Comparison of ENCODE assay signal across 8 cellular contexts in genomic region chr15:57751177-57751800, GRCh38. TPM values are rescaled to one million over a fixed set of nuclear protein-coding genes. Genes with fewer than 3 reads are reported as not detected.
A peak's percentile ranks its signal among the peaks of the same experiment; 100 is the strongest.
DNase-seq lines count a peak whose midpoint lies in the region; ATAC-seq and TF ChIP-seq lines count a peak whose summit lies in the region.

No MANE protein-coding gene starts in this region.

- no peaks in the 10 kb centered on the region for H3K36me3 Mint-ChIP-seq in Caco-2 (ENCODE audit: insufficient read depth, unreplicated experiment)
- H3K36me3 Mint-ChIP-seq in effector memory CD8-positive, alpha-beta T cell (ENCODE audit: insufficient read depth), result no peaks in the 10 kb centered on the region
- no peaks in the 10 kb centered on the region for H3K36me3 Mint-ChIP-seq in activated CD8-positive, alpha-beta memory T cell treated with anti-CD3 and anti-CD28 coated beads, Interleukin-2, amount 10 ng/mL, durations not matched to agents 7 days and 5 days

- no peak overlapping the region for H4K91ac ChIP-seq in IMR-90 (ENCODE audit: insufficient read depth, low read depth, low read length)

- H2BK15ac ChIP-seq in IMR-90 (ENCODE audit: low read depth, low read length), result no peak overlapping the region

- H3K23ac ChIP-seq in IMR-90 (ENCODE audit: low read depth, low read length), result no peak overlapping the region

- no peak overlapping the region for H2AFZ ChIP-seq in IMR-90 (replicated peaks; ENCODE audit: low read length, poor library complexity)

- POLR2A ChIA-PET in Caco-2 (lab: Charles Lee) (interaction anchor here (1.2 kb wide), 1 partner anchor 110 kb away, joined by 3 read pairs; no protein-coding TSS in a partner anchor), IMR-90 (lab: Charles Lee; ENCODE audit: unreplicated experiment) (no interaction called here)

- H4K20me1 ChIP-seq in IMR-90 (ENCODE audit: insufficient read depth, low read length), result no peaks in the 10 kb centered on the region

- H2BK120ac ChIP-seq in IMR-90 (ENCODE audit: low read depth, low read length), result no peak overlapping the region

- H3K9me3 Mint-ChIP-seq in Caco-2 (ENCODE audit: unreplicated experiment), result no peaks in the 10 kb centered on the region
- no peaks in the 10 kb centered on the region for H3K9me3 Mint-ChIP-seq in effector memory CD8-positive, alpha-beta T cell
- H3K9me3 Mint-ChIP-seq in activated CD8-positive, alpha-beta memory T cell treated with anti-CD3 and anti-CD28 coated beads, Interleukin-2, amount 10 ng/mL, durations not matched to agents 7 days and 5 days (ENCODE audit: low read depth), result no peaks in the 10 kb centered on the region

- in situ Hi-C loops in IMR-90 (cut with MboI; ENCODE audit: low sequenced_read_pairs), result no loop called here

- H3K4me2 ChIP-seq in IMR-90 (ENCODE audit: low read depth, low read length), result no peak overlapping the region; the same call in 1 of the 2 replicates

- H4K8ac ChIP-seq in IMR-90 (ENCODE audit: low read depth in 2 of 2, low read length in 2 of 2), result no peak overlapping the region

- H2AK5ac ChIP-seq in IMR-90 (ENCODE audit: low read depth, low read length), result no peak overlapping the region

- no peak overlapping the region for H2BK20ac ChIP-seq in IMR-90 (ENCODE audit: low read depth, low read length)

- no peak overlapping the region for H3K56ac ChIP-seq in IMR-90 (ENCODE audit: extremely low read depth, insufficient read depth, low read length)

- no peak overlapping the region for H3K9ac ChIP-seq in IMR-90 (ENCODE audit: low read depth, low read length)

- no peak overlapping the region for H3K18ac ChIP-seq in IMR-90 (ENCODE audit: low read depth, low read length)

- no peaks in the 10 kb centered on the region for H3K27me3 Mint-ChIP-seq in Caco-2 (ENCODE audit: insufficient read depth, unreplicated experiment)
- no peaks in the 10 kb centered on the region for H3K27me3 Mint-ChIP-seq in effector memory CD8-positive, alpha-beta T cell
- peaks cover 2% of the 10 kb centered on the region for H3K27me3 Mint-ChIP-seq in activated CD8-positive, alpha-beta memory T cell treated with anti-CD3 and anti-CD28 coated beads, Interleukin-2, amount 10 ng/mL, durations not matched to agents 7 days and 5 days

- no peak overlapping the region for H3K14ac ChIP-seq in IMR-90 (replicated peaks; ENCODE audit: low read depth, low read length)

- DNase-seq in Caco-2, result peak in 1 of 2 experiments; percentile 29
- peak; percentile 40 for DNase-seq in IMR-90
- DNase-seq in cerebellar cortex (ENCODE audit: low spot score), result peak; percentile 28
- no peak for DNase-seq in lower lobe of right lung
- no peak for DNase-seq in middle frontal gyrus (ENCODE audit: extremely low spot score, low spot score)
- DNase-seq in stimulated activated CD4-positive, alpha-beta T cell treated with anti-CD3 and anti-CD28 coated beads, Interleukin-4, amount 100 ng/mL, for 4 hours, result no peak
- DNase-seq in effector memory CD8-positive, alpha-beta T cell, result no peak
- DNase-seq in activated CD8-positive, alpha-beta memory T cell treated with anti-CD3 and anti-CD28 coated beads, Interleukin-2, amount 10 ng/mL, durations not matched to agents 7 days and 5 days, result no peak

- H2BK5ac ChIP-seq in IMR-90 (ENCODE audit: low read depth, low read length, poor library complexity, severe bottlenecking), result no peak overlapping the region

- no peak overlapping the region for H2AK9ac ChIP-seq in IMR-90 (replicated peaks; ENCODE audit: low read depth, low read length, poor library complexity)

- no TSS peak for BruUV-seq in Caco-2 (replicated peaks; lab: Mats Ljungman, UMichigan)
- BruUV-seq in IMR-90 (replicated peaks; lab: Mats Ljungman, UMichigan), result no TSS peak

- H3K4me3 Mint-ChIP-seq in Caco-2 (ENCODE audit: unreplicated experiment), result no peak overlapping the region
- H3K4me3 Mint-ChIP-seq in effector memory CD8-positive, alpha-beta T cell, result no peak overlapping the region
- H3K4me3 Mint-ChIP-seq in activated CD8-positive, alpha-beta memory T cell treated with anti-CD3 and anti-CD28 coated beads, Interleukin-2, amount 10 ng/mL, durations not matched to agents 7 days and 5 days, result no peak overlapping the region

- H3K4me3 ChIP-seq in Caco-2 (ENCODE audit: low read depth, low read length), result no peak overlapping the region
- H3K4me3 ChIP-seq in IMR-90 (ENCODE audit: insufficient read depth, low read depth, low read length), result no peak overlapping the region
- no peak overlapping the region for H3K4me3 ChIP-seq in lower lobe of right lung

- no peak overlapping the region for H3K4ac ChIP-seq in IMR-90 (ENCODE audit: low read depth, low read length)

- H3K9me1 ChIP-seq in IMR-90 (ENCODE audit: insufficient read depth, low read length), result no peaks in the 10 kb centered on the region

- no peaks in the 10 kb centered on the region for H3K79me1 ChIP-seq in IMR-90 (ENCODE audit: low read depth in 1 of 2, low read length in 2 of 2)

- no peaks in the 10 kb centered on the region for H3K4me1 Mint-ChIP-seq in Caco-2 (ENCODE audit: low read depth, unreplicated experiment)
- no peaks in the 10 kb centered on the region for H3K4me1 Mint-ChIP-seq in effector memory CD8-positive, alpha-beta T cell (ENCODE audit: low read depth in 2 of 2)
- no peaks in the 10 kb centered on the region for H3K4me1 Mint-ChIP-seq in activated CD8-positive, alpha-beta memory T cell treated with anti-CD3 and anti-CD28 coated beads, Interleukin-2, amount 10 ng/mL, durations not matched to agents 7 days and 5 days

- H3K27me3 ChIP-seq in Caco-2 (replicated peaks; ENCODE audit: control insufficient read depth, insufficient read depth, low read length) (no peaks in the 10 kb centered on the region), IMR-90 (ENCODE audit: control insufficient read depth, insufficient read depth, low read length) (no peaks in the 10 kb centered on the region; the same call in 1 of the 2 replicates), lower lobe of right lung (ENCODE audit: low read depth) (no peaks in the 10 kb centered on the region)

- no peak overlapping the region for H3K27ac Mint-ChIP-seq in Caco-2 (ENCODE audit: unreplicated experiment)
- H3K27ac Mint-ChIP-seq in effector memory CD8-positive, alpha-beta T cell, result no peak overlapping the region
- H3K27ac Mint-ChIP-seq in activated CD8-positive, alpha-beta memory T cell treated with anti-CD3 and anti-CD28 coated beads, Interleukin-2, amount 10 ng/mL, durations not matched to agents 7 days and 5 days, result no peak overlapping the region

- H4K5ac ChIP-seq in IMR-90 (ENCODE audit: low read depth, low read length), result no peak overlapping the region

- intact Hi-C loops in Caco-2 (cut with micrococcal nuclease; ENCODE audit: unreplicated experiment) (loop anchor here (1.0 to 10.0 kb wide), 3 partner anchors 110 to 434 kb away; partner anchors contain the start of gene ALDH1A2), IMR-90 (cut with micrococcal nuclease) (loop anchor here (1.0 to 5.0 kb wide), 4 partner anchors 84 to 431 kb away; partner anchors contain the start of gene ALDH1A2), lower lobe of right lung (cut with DNase I) (loop anchor here (10.0 kb wide), 1 partner anchor 114 kb away; no protein-coding TSS in a partner anchor)

- H3K27ac ChIP-seq in IMR-90 (ENCODE audit: insufficient read depth, low read length) (no peak overlapping the region), lower lobe of right lung (no peak overlapping the region)

- dilution Hi-C loops in IMR-90 (cut with HindIII; ENCODE audit: low sequenced_read_pairs, unreplicated experiment), result no loop called here

- H3K36me3 ChIP-seq in Caco-2 (ENCODE audit: control insufficient read depth, insufficient read depth, low read length) (no peaks in the 10 kb centered on the region), IMR-90 (ENCODE audit: control insufficient read depth, insufficient read depth, low read length) (no peaks in the 10 kb centered on the region), lower lobe of right lung (no peaks in the 10 kb centered on the region)

- ATAC-seq in IMR-90 (ENCODE audit: low read depth) (peak; percentile 73), lower lobe of right lung (no peak)
- ATAC-seq in effector memory CD8-positive, alpha-beta T cell (replicated peaks), result no peak
- ATAC-seq in activated CD8-positive, alpha-beta memory T cell treated with anti-CD3 and anti-CD28 coated beads, Interleukin-2, amount 10 ng/mL, durations not matched to agents 7 days and 5 days, result no peak

- TF ChIP-seq CTCF in Caco-2 (IDR thresholded peaks at IDR 0.05; ENCODE audit: insufficient read depth in 1 of 2, low read depth in 1 of 2, low read length in 1 of 2, severe bottlenecking in 1 of 2, unreplicated experiment in 1 of 2) (peak; percentile 51 to 62), IMR-90 (conservative IDR thresholded peaks at IDR 0.05; ENCODE audit: low read depth, low read length) (peak; percentile 51), lower lobe of right lung (IDR thresholded peaks at IDR 0.05) (peak; percentile 47)

- TF ChIP-seq RAD21 in IMR-90 (IDR thresholded peaks at IDR 0.05; ENCODE audit: low read length), result peak; percentile 55

- no peaks in the 10 kb centered on the region for H3K4me1 ChIP-seq in Caco-2
- no peaks in the 10 kb centered on the region for H3K4me1 ChIP-seq in IMR-90 (ENCODE audit: control insufficient read depth, insufficient read depth, low read length)
- peaks cover 5% of the 10 kb centered on the region for H3K4me1 ChIP-seq in lower lobe of right lung

- no peaks in the 10 kb centered on the region for H3K9me3 ChIP-seq in Caco-2
- no peaks in the 10 kb centered on the region for H3K9me3 ChIP-seq in IMR-90 (ENCODE audit: control insufficient read depth, insufficient read depth, low read length)
- H3K9me3 ChIP-seq in lower lobe of right lung, result no peaks in the 10 kb centered on the region

- TF ChIP-seq POLR2A in IMR-90 (IDR thresholded peaks at IDR 0.05; ENCODE audit: low read depth, low read length), result no peak

- CTCF ChIA-PET in Caco-2 (lab: Charles Lee) (interaction anchor here (0.5 to 2.5 kb wide), 32 partner anchors 11 to 1503 kb away, joined by 3 to 72 read pairs (median 4); partner anchors contain the start of gene POLR2M), IMR-90 (lab: Yijun Ruan, JAX) (interaction anchor here (0.6 to 2.1 kb wide), 14 partner anchors 10 to 1708 kb away, joined by 3 to 23 read pairs (median 3); no protein-coding TSS in a partner anchor)
- CTCF ChIA-PET in activated CD8-positive, alpha-beta memory T cell treated with anti-CD3 and anti-CD28 coated beads, Interleukin-2, amount 10 ng/mL, durations not matched to agents 7 days and 5 days (lab: Charles Lee), result interaction anchor here (0.7 to 3.9 kb wide), 17 partner anchors 8 to 963 kb away, joined by 3 to 35 read pairs (median 5); partner anchors contain the start of gene POLR2M

- WGBS in IMR-90 (ENCODE audit: extremely low coverage in 2 of 2, insufficient read length in 1 of 2), 2 experiments, result no CpG with 5 or more reads among the region's 3 CpGs

TF ChIP-seq in IMR-90, 13 proteins besides CTCF, POLR2A, EP300 and RAD21 (continues in another document):
- peak; percentile 20; the same call in 1 of the 2 replicates for TF ChIP-seq SMC3 (IDR thresholded peaks at IDR 0.05; ENCODE audit: low read depth, low read length)

RNA-seq across cellular contexts. Expression of gene POLR2M, which starts 44.8 kb away (rescaled TPM):
- total RNA-seq in Caco-2 (2022) (74.7 and 81.6 TPM in 2 replicates), IMR-90 (2012; rRNA removed) (83.0 and 117 TPM in 2 replicates), lower lobe of right lung (58.3 TPM)
- polyA plus RNA-seq in IMR-90 (2012; rRNA removed), result 60.8 and 432 TPM in 2 replicates
- polyA plus RNA-seq in IMR-90 (2012; cell fraction: cytosol; rRNA removed), result 7.9 and 8.6 TPM in 2 replicates
- 2.7 and 12.8 TPM in 2 replicates for polyA plus RNA-seq in IMR-90 (2012; cell fraction: nucleus; rRNA removed; ENCODE audit: low replicate concordance)
- 10 to 100 TPM; 66.5 to 70.4 TPM for total RNA-seq in activated CD8-positive, alpha-beta memory T cell treated with anti-CD3 and anti-CD28 coated beads, Interleukin-2, amount 10 ng/mL, durations not matched to agents 7 days and 5 days

Comparison
In these comparisons a context has a peak if more than half of its experiments do, and no peak if none do; other contexts are left out.
1. DNase-seq: peak in IMR-90 (single experiment) and cerebellar cortex (single experiment); none in lower lobe of right lung (single experiment), middle frontal gyrus (single experiment), stimulated activated CD4-positive, alpha-beta T cell treated with anti-CD3 and anti-CD28 coated beads, Interleukin-4, amount 100 ng/mL, for 4 hours (0 of 2), effector memory CD8-positive, alpha-beta T cell (0 of 3) and activated CD8-positive, alpha-beta memory T cell treated with anti-CD3 and anti-CD28 coated beads, Interleukin-2, amount 10 ng/mL, durations not matched to agents 7 days and 5 days (single experiment).
2. Peak in every context shown above with its lines, with median percentiles within 50 percentile points of each other: CTCF ChIP-seq.